8 cellular contexts compared by ENCODE assay signal in genomic region chr14:59188461-59189280, GRCh38. TPM values are rescaled to one million over a fixed set of nuclear protein-coding genes. Genes with fewer than 3 reads are reported as not detected.
A peak's percentile ranks its signal among the peaks of the same experiment; 100 is the strongest.
DNase-seq lines count a peak whose midpoint lies in the region; ATAC-seq, FAIRE-seq and TF ChIP-seq lines count a peak whose summit lies in the region.

Gene DAAM1 (plus strand): TSS chr14:59188667. CDS start chr14:59263478, 74,811 bp downstream.

- peak; percentile 29 for FAIRE-seq in TTC549 (lab: Jason Lieb, UNC)

- peaks cover 25% of the 10 kb centered on the region for H3K36me3 Mint-ChIP-seq in brain

- ATAC-seq in GM18519 (IDR thresholded peaks at IDR 0.05; ENCODE audit: low FRiP score, unreplicated experiment) = peak; percentile 89
- peak; percentile 89 for ATAC-seq in HG03060 (IDR thresholded peaks at IDR 0.05; ENCODE audit: low read depth, unreplicated experiment)

- H3K4me1 Mint-ChIP-seq in brain = peaks cover 73% of the 10 kb centered on the region

- H3K27me3 Mint-ChIP-seq in brain = peaks cover 17% of the 10 kb centered on the region

- no peaks in the 10 kb centered on the region for H3K4me1 ChIP-seq in iPS DF 6.9 (ENCODE audit: control insufficient read depth, insufficient read depth, low read length)

- no peaks in the 10 kb centered on the region for H3K36me3 ChIP-seq in iPS DF 6.9 (ENCODE audit: control insufficient read depth, insufficient read depth, low read length)

- H3K27ac ChIP-seq in 22Rv1 (peak within 1 kb of the TSS; percentile 93), iPS DF 6.9 (ENCODE audit: low read length) (no peak within 1 kb of the TSS)

- H3K27ac Mint-ChIP-seq in brain = peak within 1 kb of the TSS; percentile 98 to 100 (median 99)

- H3K4me3 ChIP-seq in iPS DF 6.9 (ENCODE audit: low read length) = peak within 1 kb of the TSS; percentile 86
- H3K4me3 ChIP-seq in skeletal muscle cell (ENCODE audit: low read depth, low read length) = peak within 1 kb of the TSS; percentile 92

- no peaks in the 10 kb centered on the region for H3K9me3 ChIP-seq in iPS DF 6.9 (ENCODE audit: control insufficient read depth, insufficient read depth, low read length)

- WGBS in iPS DF 6.9 (ENCODE audit: insufficient coverage, insufficient read length) = no CpG with 5 or more reads among the region's 68 CpGs

- DNase-seq in NCI-H2107 (lab: John Stamatoyannopoulos, UW) (peak; percentile 100), iPS DF 6.9 (ENCODE audit: low read depth, low spot score) (peak; percentile 93), skeletal muscle cell (ENCODE audit: low read depth) (peak; percentile 98)

- H3K27me3 ChIP-seq in iPS DF 6.9 (ENCODE audit: control insufficient read depth, insufficient read depth, low read length) = no peaks in the 10 kb centered on the region

- H3K9me3 Mint-ChIP-seq in brain = peaks cover 0 to 3% (median 0%) of the 10 kb centered on the region in 5 experiments

- TF ChIP-seq CTCF in 22Rv1 (IDR thresholded peaks at IDR 0.05) (no peak), brain (conservative IDR thresholded peaks at IDR 0.05) (peak in 1 of 2 experiments; percentile 33)

- peak within 1 kb of the TSS; percentile 96 to 99 (median 98) for H3K4me3 Mint-ChIP-seq in brain

RNA-seq across cellular contexts. Expression of gene DAAM1, which starts in this region (rescaled TPM):
- polyA plus RNA-seq in brain (ENCODE audit: insufficient read depth, low read depth, low replicate concordance) = 15.6 TPM
